Comparison of ENCODE assay signal across 8 cellular contexts in genomic region chr11:94767701-94768601, GRCh38. TPM values are rescaled to one million over a fixed set of nuclear protein-coding genes. Genes with fewer than 3 reads are reported as not detected.
DNase-seq lines count a peak whose midpoint lies in the region; ATAC-seq and TF ChIP-seq lines count a peak whose summit lies in the region.

TSS of gene AMOTL1 (plus strand) at chr11:94768356. CDS start at chr11:94768512, 156 bp downstream.

- peak within 1 kb of the TSS; percentile 90 to 99 (median 96) for H3K27ac ChIP-seq in esophagus muscularis mucosa (replicated peaks in 1 of 4)
- H3K27ac ChIP-seq in substantia nigra (ENCODE audit: low read depth, low read length, poor library complexity, severe bottlenecking) = peak within 1 kb of the TSS; percentile 51

- CTCF ChIA-PET in activated naive CD4-positive, alpha-beta T cell treated with anti-CD3 and anti-CD28 coated beads for 36 hours (lab: Charles Lee) = no interaction called here
- CTCF ChIA-PET in activated CD8-positive, alpha-beta T cell treated with anti-CD3 and anti-CD28 coated beads for 36 hours (lab: Charles Lee) = no interaction called here

- H3K4me1 ChIP-seq in esophagus muscularis mucosa = peaks cover 16 to 79% (median 68%) of the 10 kb centered on the region in 4 donors

- H3K36me3 Mint-ChIP-seq in activated naive CD4-positive, alpha-beta T cell treated with anti-CD3 and anti-CD28 coated beads for 36 hours (ENCODE audit: low read depth) = no peaks in the 10 kb centered on the region
- H3K36me3 Mint-ChIP-seq in activated CD8-positive, alpha-beta T cell treated with anti-CD3 and anti-CD28 coated beads for 36 hours (ENCODE audit: low read depth) = no peaks in the 10 kb centered on the region

- peak within 1 kb of the TSS; percentile 69 to 98 (median 86) for H3K4me3 ChIP-seq in esophagus muscularis mucosa

- no peak within 1 kb of the TSS for H3K27ac Mint-ChIP-seq in activated naive CD4-positive, alpha-beta T cell treated with anti-CD3 and anti-CD28 coated beads for 36 hours
- H3K27ac Mint-ChIP-seq in activated CD8-positive, alpha-beta T cell treated with anti-CD3 and anti-CD28 coated beads for 36 hours = no peak within 1 kb of the TSS

- TF ChIP-seq POLR2A in esophagus muscularis mucosa (IDR thresholded peaks at IDR 0.05; ENCODE audit: low read depth) = peak; percentile 67

- no peak for TF ChIP-seq CTCF in activated CD8-positive, alpha-beta T cell treated with anti-CD3 and anti-CD28 coated beads for 36 hours (IDR thresholded peaks at IDR 0.05)
- TF ChIP-seq CTCF in esophagus muscularis mucosa (IDR thresholded peaks at IDR 0.05) = peak in 2 of 3 experiments; percentile 20 to 32

- peaks cover 41% of the 10 kb centered on the region for H3K27me3 Mint-ChIP-seq in activated naive CD4-positive, alpha-beta T cell treated with anti-CD3 and anti-CD28 coated beads for 36 hours (ENCODE audit: low read depth)
- H3K27me3 Mint-ChIP-seq in activated CD8-positive, alpha-beta T cell treated with anti-CD3 and anti-CD28 coated beads for 36 hours = peaks cover 35% of the 10 kb centered on the region

- H3K4me1 Mint-ChIP-seq in activated naive CD4-positive, alpha-beta T cell treated with anti-CD3 and anti-CD28 coated beads for 36 hours (ENCODE audit: low read depth) = peaks cover 12% of the 10 kb centered on the region
- H3K4me1 Mint-ChIP-seq in activated CD8-positive, alpha-beta T cell treated with anti-CD3 and anti-CD28 coated beads for 36 hours (ENCODE audit: low read depth) = peaks cover 10% of the 10 kb centered on the region

- WGBS in esophagus muscularis mucosa = 7% methylated on average over 21 of the region's 57 CpGs

- DNase-seq in activated naive CD4-positive, alpha-beta T cell treated with anti-CD3 and anti-CD28 coated beads for 36 hours = peak; percentile 37
- no peak for DNase-seq in activated naive CD4-positive, alpha-beta T cell treated with Interleukin-2 at 50 U/mL for 16 hours
- DNase-seq in NCI-H2107 treated with DMSO at 0.1 percent for 48 hours (lab: John Stamatoyannopoulos, UW; ENCODE audit: unreplicated experiment) (peak; percentile 55), esophagus muscularis mucosa (ENCODE audit: extremely low spot score) (peak; percentile 97), middle frontal gyrus (ENCODE audit: extremely low spot score, low spot score) (peak; percentile 51), substantia nigra (lab: John Stamatoyannopoulos, UW) (peak; percentile 12 to 91 (median 70))
- peak; percentile 69 for DNase-seq in activated CD8-positive, alpha-beta T cell treated with anti-CD3 and anti-CD28 coated beads for 36 hours

- intact Hi-C loops in activated naive CD4-positive, alpha-beta T cell treated with anti-CD3 and anti-CD28 coated beads for 36 hours (cut with micrococcal nuclease) = no loop called here
- intact Hi-C loops in activated CD8-positive, alpha-beta T cell treated with anti-CD3 and anti-CD28 coated beads for 36 hours (cut with micrococcal nuclease) = loop anchor here (10.0 kb wide), 2 partner anchors 143 to 253 kb away; partner anchors contain the start of gene C11orf97
- intact Hi-C loops in esophagus muscularis mucosa (cut with DNase I) = loop anchor here (10.0 kb wide), 1 partner anchor 143 kb away; no protein-coding TSS in a partner anchor

- no peaks in the 10 kb centered on the region for H3K9me3 ChIP-seq in esophagus muscularis mucosa

- no peaks in the 10 kb centered on the region for H3K36me3 ChIP-seq in esophagus muscularis mucosa

- H3K4me3 Mint-ChIP-seq in activated naive CD4-positive, alpha-beta T cell treated with anti-CD3 and anti-CD28 coated beads for 36 hours = peak within 1 kb of the TSS; percentile 64
- peak within 1 kb of the TSS; percentile 69 for H3K4me3 Mint-ChIP-seq in activated CD8-positive, alpha-beta T cell treated with anti-CD3 and anti-CD28 coated beads for 36 hours

- H3K27me3 ChIP-seq in esophagus muscularis mucosa = no peaks in the 10 kb centered on the region

- no peaks in the 10 kb centered on the region for H3K9me3 Mint-ChIP-seq in activated naive CD4-positive, alpha-beta T cell treated with anti-CD3 and anti-CD28 coated beads for 36 hours
- no peaks in the 10 kb centered on the region for H3K9me3 Mint-ChIP-seq in activated CD8-positive, alpha-beta T cell treated with anti-CD3 and anti-CD28 coated beads for 36 hours

- TF ChIP-seq EP300 in esophagus muscularis mucosa (IDR thresholded peaks at IDR 0.05) = peak; percentile 24

- peak; percentile 50 for ATAC-seq in HG02884 (IDR thresholded peaks at IDR 0.05; ENCODE audit: unreplicated experiment)
- ATAC-seq in activated CD8-positive, alpha-beta T cell treated with anti-CD3 and anti-CD28 coated beads for 36 hours = peak; percentile 90

- POLR2A ChIA-PET in activated CD8-positive, alpha-beta T cell treated with anti-CD3 and anti-CD28 coated beads for 36 hours (lab: Charles Lee) = no interaction called here

RNA-seq across cellular contexts. Expression of gene AMOTL1, which starts in this region (rescaled TPM):
- total RNA-seq in activated naive CD4-positive, alpha-beta T cell treated with anti-CD3 and anti-CD28 coated beads for 36 hours = 1 to 10 TPM in 1 of 2 experiments, under 1 TPM in 1; 0.43 to 1.0 TPM
- 1 to 10 TPM; 1.5 to 1.7 TPM for total RNA-seq in activated CD8-positive, alpha-beta T cell treated with anti-CD3 and anti-CD28 coated beads for 36 hours
- 100 to 1,000 TPM; 172 to 259 (median 182) TPM for total RNA-seq in esophagus muscularis mucosa

Comparison
In these comparisons a context has a peak if more than half of its experiments do, and no peak if none do; other contexts are left out.
1. RNA of gene AMOTL1 (total RNA-seq): 172 to 259 TPM in esophagus muscularis mucosa; 1.5 to 1.7 TPM in activated CD8-positive, alpha-beta T cell treated with anti-CD3 and anti-CD28 coated beads for 36 hours and 0.43 to 1.0 TPM in activated naive CD4-positive, alpha-beta T cell treated with anti-CD3 and anti-CD28 coated beads for 36 hours; every median in the first group is over 10 times any median in the second.